Comparison of ENCODE assay signal across 1 cellular context in the genomic region with DNA sequence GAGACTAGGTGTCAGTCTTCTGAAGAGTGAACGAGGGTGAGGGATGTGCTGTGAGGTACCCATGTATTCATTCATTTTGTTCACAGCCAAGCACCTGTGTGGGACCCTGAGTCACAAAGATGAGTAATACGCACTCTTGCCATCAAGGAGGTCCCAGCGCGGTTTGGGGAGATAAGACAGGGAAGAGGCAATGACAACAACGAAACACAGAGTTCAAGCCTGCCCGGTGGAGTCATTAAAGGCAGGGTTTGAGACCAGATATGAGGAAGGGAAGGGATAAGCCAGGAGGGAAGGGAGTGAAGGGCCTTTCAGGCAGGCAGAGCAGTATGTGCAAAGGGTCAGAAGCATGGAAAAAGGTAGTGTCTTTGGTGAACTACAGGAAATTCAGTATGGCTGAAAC.
TF ChIP-seq lines count a peak whose summit lies in the region.

No MANE protein-coding gene starts in this region.

TF ChIP-seq in K562, 482 proteins besides CTCF, POLR2A, EP300 and RAD21 (continues in another document):
- peak; percentile 56; the same call in 1 of the 2 replicates for TF ChIP-seq NCOA1 (IDR thresholded peaks at IDR 0.05; ENCODE audit: low read depth)
- peak; percentile 97 for TF ChIP-seq FOSL1 (tag; conservative IDR thresholded peaks at IDR 0.05)
- peak; percentile 89 for TF ChIP-seq LCOR (CRISPR knock-in tag; IDR thresholded peaks at IDR 0.05)
- TF ChIP-seq ARID1B (IDR thresholded peaks at IDR 0.05), result peak; percentile 93
- peak; percentile 69 for TF ChIP-seq HDAC2 (IDR thresholded peaks at IDR 0.05)
- peak in 1 of 2 experiments; percentile 85; a peak in 2 of 4 replicates for TF ChIP-seq RCOR1 (IDR thresholded peaks at IDR 0.05; ENCODE audit: borderline replicate concordance in 1 of 2, low read depth in 2 of 2, low read length in 2 of 2)
- TF ChIP-seq KDM1A (IDR thresholded peaks at IDR 0.05), result peak; percentile 46 to 53; a peak in 1 of 4 replicates
- peak; percentile 36; the same call in 1 of the 2 replicates for TF ChIP-seq BHLHE40 (IDR thresholded peaks at IDR 0.05; ENCODE audit: low read length)
- 0 out of 2 replicates have a peak, but pooled peaks have one; percentile 4 for TF ChIP-seq KLF16 (IDR thresholded peaks at IDR 0.05)
- no peak for TF ChIP-seq RBFOX2 (IDR thresholded peaks at IDR 0.05; ENCODE audit: low read depth, low read length)
- peak; percentile 96 for TF ChIP-seq SMARCE1 (IDR thresholded peaks at IDR 0.05)
- TF ChIP-seq, protein P1, sequence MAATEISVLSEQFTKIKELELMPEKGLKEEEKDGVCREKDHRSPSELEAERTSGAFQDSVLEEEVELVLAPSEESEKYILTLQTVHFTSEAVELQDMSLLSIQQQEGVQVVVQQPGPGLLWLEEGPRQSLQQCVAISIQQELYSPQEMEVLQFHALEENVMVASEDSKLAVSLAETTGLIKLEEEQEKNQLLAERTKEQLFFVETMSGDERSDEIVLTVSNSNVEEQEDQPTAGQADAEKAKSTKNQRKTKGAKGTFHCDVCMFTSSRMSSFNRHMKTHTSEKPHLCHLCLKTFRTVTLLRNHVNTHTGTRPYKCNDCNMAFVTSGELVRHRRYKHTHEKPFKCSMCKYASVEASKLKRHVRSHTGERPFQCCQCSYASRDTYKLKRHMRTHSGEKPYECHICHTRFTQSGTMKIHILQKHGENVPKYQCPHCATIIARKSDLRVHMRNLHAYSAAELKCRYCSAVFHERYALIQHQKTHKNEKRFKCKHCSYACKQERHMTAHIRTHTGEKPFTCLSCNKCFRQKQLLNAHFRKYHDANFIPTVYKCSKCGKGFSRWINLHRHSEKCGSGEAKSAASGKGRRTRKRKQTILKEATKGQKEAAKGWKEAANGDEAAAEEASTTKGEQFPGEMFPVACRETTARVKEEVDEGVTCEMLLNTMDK (IDR thresholded peaks at IDR 0.05; ENCODE audit: borderline replicate concordance, insufficient read depth, low read depth, low read length, poor library complexity, severe bottlenecking), result no peak
- TF ChIP-seq TCF3 (CRISPR knock-in tag; IDR thresholded peaks at IDR 0.05), result peak; percentile 79
- TF ChIP-seq ETV5 (CRISPR knock-in tag; IDR thresholded peaks at IDR 0.05; ENCODE audit: low read depth), result 0 out of 2 replicates have a peak, but pooled peaks have one; percentile 35
- TF ChIP-seq HDAC8 (tag; IDR thresholded peaks at IDR 0.05), result no peak
- TF ChIP-seq, protein P2, sequence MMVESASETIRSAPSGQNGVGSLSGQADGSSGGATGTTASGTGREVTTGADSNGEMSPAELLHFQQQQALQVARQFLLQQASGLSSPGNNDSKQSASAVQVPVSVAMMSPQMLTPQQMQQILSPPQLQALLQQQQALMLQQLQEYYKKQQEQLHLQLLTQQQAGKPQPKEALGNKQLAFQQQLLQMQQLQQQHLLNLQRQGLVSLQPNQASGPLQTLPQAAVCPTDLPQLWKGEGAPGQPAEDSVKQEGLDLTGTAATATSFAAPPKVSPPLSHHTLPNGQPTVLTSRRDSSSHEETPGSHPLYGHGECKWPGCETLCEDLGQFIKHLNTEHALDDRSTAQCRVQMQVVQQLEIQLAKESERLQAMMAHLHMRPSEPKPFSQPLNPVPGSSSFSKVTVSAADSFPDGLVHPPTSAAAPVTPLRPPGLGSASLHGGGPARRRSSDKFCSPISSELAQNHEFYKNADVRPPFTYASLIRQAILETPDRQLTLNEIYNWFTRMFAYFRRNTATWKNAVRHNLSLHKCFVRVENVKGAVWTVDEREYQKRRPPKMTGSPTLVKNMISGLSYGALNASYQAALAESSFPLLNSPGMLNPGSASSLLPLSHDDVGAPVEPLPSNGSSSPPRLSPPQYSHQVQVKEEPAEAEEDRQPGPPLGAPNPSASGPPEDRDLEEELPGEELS (CRISPR knock-in tag; IDR thresholded peaks at IDR 0.05; ENCODE audit: borderline replicate concordance), result 0 out of 2 replicates have a peak, but pooled peaks have one; percentile 58
- peak; percentile 33 to 36; a peak in 2 of 4 replicates for TF ChIP-seq NRF1 (conservative IDR thresholded peaks at IDR 0.05 in 1 of 2, IDR thresholded peaks at IDR 0.05 in 1 of 2)
- peak; percentile 48; the same call in 1 of the 2 replicates for TF ChIP-seq LEF1 (IDR thresholded peaks at IDR 0.05)
- TF ChIP-seq STAT5B (CRISPR knock-in tag; IDR thresholded peaks at IDR 0.05), result no peak
- TF ChIP-seq, protein P3, sequence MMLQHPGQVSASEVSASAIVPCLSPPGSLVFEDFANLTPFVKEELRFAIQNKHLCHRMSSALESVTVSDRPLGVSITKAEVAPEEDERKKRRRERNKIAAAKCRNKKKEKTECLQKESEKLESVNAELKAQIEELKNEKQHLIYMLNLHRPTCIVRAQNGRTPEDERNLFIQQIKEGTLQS (IDR thresholded peaks at IDR 0.05), result peak; percentile 91
- TF ChIP-seq, protein P3 (CRISPR knock-in tag; conservative IDR thresholded peaks at IDR 0.05), result no peak
- no peak for TF ChIP-seq ZNF584 (CRISPR knock-in tag; IDR thresholded peaks at IDR 0.05; ENCODE audit: low read depth)
- TF ChIP-seq CBX1 (IDR thresholded peaks at IDR 0.05; ENCODE audit: low read depth), result no peak
- peak; percentile 23 for TF ChIP-seq NEUROD1 (IDR thresholded peaks at IDR 0.05; ENCODE audit: borderline replicate concordance, low read depth, low read length, partially characterized antibody)
- TF ChIP-seq ZNF316 (IDR thresholded peaks at IDR 0.05), result peak; percentile 9; the same call in 1 of the 2 replicates
- 0 out of 2 replicates have a peak, but pooled peaks have one; percentile 32 for TF ChIP-seq CC2D1A (IDR thresholded peaks at IDR 0.05)
- TF ChIP-seq NFE2 (IDR thresholded peaks at IDR 0.05; ENCODE audit: low read depth), result peak; percentile 40; the same call in 1 of the 2 replicates
- TF ChIP-seq GATAD2A (IDR thresholded peaks at IDR 0.05), result 0 out of 2 replicates have a peak, but pooled peaks have one; percentile 23
- TF ChIP-seq HMG20B (CRISPR knock-in tag; IDR thresholded peaks at IDR 0.05), result no peak
- TF ChIP-seq, protein P4, sequence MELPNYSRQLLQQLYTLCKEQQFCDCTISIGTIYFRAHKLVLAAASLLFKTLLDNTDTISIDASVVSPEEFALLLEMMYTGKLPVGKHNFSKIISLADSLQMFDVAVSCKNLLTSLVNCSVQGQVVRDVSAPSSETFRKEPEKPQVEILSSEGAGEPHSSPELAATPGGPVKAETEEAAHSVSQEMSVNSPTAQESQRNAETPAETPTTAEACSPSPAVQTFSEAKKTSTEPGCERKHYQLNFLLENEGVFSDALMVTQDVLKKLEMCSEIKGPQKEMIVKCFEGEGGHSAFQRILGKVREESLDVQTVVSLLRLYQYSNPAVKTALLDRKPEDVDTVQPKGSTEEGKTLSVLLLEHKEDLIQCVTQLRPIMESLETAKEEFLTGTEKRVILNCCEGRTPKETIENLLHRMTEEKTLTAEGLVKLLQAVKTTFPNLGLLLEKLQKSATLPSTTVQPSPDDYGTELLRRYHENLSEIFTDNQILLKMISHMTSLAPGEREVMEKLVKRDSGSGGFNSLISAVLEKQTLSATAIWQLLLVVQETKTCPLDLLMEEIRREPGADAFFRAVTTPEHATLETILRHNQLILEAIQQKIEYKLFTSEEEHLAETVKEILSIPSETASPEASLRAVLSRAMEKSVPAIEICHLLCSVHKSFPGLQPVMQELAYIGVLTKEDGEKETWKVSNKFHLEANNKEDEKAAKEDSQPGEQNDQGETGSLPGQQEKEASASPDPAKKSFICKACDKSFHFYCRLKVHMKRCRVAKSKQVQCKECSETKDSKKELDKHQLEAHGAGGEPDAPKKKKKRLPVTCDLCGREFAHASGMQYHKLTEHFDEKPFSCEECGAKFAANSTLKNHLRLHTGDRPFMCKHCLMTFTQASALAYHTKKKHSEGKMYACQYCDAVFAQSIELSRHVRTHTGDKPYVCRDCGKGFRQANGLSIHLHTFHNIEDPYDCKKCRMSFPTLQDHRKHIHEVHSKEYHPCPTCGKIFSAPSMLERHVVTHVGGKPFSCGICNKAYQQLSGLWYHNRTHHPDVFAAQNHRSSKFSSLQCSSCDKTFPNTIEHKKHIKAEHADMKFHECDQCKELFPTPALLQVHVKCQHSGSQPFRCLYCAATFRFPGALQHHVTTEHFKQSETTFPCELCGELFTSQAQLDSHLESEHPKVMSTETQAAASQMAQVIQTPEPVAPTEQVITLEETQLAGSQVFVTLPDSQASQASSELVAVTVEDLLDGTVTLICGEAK (IDR thresholded peaks at IDR 0.05), result no peak
- TF ChIP-seq, protein P4 (CRISPR knock-in tag; IDR thresholded peaks at IDR 0.05), result no peak
- peak; percentile 63 for TF ChIP-seq GATA2 (CRISPR knock-in tag; IDR thresholded peaks at IDR 0.05)
- no peak for TF ChIP-seq MYC (IDR thresholded peaks at IDR 0.05; ENCODE audit: low read depth, low read length)
- TF ChIP-seq MYC (CRISPR knock-in tag; IDR thresholded peaks at IDR 0.05; ENCODE audit: borderline replicate concordance, low read depth), result no peak
- TF ChIP-seq PHF21A (IDR thresholded peaks at IDR 0.05; ENCODE audit: borderline replicate concordance, low read depth), result no peak
- TF ChIP-seq HOXB6 (CRISPR knock-in tag; IDR thresholded peaks at IDR 0.05; ENCODE audit: borderline replicate concordance), result no peak
- TF ChIP-seq CTBP1 (IDR thresholded peaks at IDR 0.05; ENCODE audit: borderline replicate concordance), result peak; percentile 97
- 0 out of 2 replicates have a peak, but pooled peaks have one; percentile 52 for TF ChIP-seq FOXJ2 (tag; IDR thresholded peaks at IDR 0.05)
- TF ChIP-seq, protein P5, sequence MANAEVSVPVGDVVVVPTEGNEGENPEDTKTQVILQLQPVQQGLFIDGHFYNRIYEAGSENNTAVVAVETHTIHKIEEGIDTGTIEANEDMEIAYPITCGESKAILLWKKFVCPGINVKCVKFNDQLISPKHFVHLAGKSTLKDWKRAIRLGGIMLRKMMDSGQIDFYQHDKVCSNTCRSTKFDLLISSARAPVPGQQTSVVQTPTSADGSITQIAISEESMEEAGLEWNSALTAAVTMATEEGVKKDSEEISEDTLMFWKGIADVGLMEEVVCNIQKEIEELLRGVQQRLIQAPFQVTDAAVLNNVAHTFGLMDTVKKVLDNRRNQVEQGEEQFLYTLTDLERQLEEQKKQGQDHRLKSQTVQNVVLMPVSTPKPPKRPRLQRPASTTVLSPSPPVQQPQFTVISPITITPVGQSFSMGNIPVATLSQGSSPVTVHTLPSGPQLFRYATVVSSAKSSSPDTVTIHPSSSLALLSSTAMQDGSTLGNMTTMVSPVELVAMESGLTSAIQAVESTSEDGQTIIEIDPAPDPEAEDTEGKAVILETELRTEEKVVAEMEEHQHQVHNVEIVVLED (CRISPR knock-in tag; IDR thresholded peaks at IDR 0.05), result no peak
- TF ChIP-seq, protein P6, sequence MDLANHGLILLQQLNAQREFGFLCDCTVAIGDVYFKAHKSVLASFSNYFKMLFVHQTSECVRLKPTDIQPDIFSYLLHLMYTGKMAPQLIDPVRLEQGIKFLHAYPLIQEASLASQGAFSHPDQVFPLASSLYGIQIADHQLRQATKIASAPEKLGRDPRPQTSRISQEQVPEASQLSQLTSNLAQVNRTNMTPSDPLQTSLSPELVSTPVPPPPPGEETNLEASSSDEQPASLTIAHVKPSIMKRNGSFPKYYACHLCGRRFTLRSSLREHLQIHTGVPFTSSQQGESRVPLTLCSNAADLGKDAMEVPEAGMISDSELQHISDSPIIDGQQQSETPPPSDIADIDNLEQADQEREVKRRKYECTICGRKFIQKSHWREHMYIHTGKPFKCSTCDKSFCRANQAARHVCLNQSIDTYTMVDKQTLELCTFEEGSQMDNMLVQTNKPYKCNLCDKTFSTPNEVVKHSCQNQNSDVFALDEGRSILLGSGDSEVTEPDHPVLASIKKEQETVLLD (IDR thresholded peaks at IDR 0.05), result peak; percentile 39; the same call in 1 of the 2 replicates
- TF ChIP-seq MAZ (CRISPR knock-in tag; conservative IDR thresholded peaks at IDR 0.05 in 1 of 2, IDR thresholded peaks at IDR 0.05 in 1 of 2), result no peak
- TF ChIP-seq CREM (IDR thresholded peaks at IDR 0.05; ENCODE audit: low read depth), result peak; percentile 58
- TF ChIP-seq, protein P7, sequence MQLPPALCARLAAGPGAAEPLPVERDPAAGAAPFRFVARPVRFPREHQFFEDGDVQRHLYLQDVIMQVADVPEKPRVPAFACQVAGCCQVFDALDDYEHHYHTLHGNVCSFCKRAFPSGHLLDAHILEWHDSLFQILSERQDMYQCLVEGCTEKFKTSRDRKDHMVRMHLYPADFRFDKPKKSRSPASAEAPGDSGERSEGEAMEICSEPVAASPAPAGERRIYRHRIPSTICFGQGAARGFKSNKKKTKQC (CRISPR knock-in tag; IDR thresholded peaks at IDR 0.05), result no peak
- peak; percentile 92 for TF ChIP-seq DPF2 (IDR thresholded peaks at IDR 0.05)
- TF ChIP-seq TEAD4 (IDR thresholded peaks at IDR 0.05; ENCODE audit: low read length), result peak; percentile 69
- no peak for TF ChIP-seq TEAD4 (CRISPR knock-in tag; IDR thresholded peaks at IDR 0.05; ENCODE audit: borderline replicate concordance)
- peak; percentile 93 for TF ChIP-seq SMARCA4 (IDR thresholded peaks at IDR 0.05)
- TF ChIP-seq HDGF (IDR thresholded peaks at IDR 0.05), result peak; percentile 68; the same call in 1 of the 2 replicates
- TF ChIP-seq SPI1 (IDR thresholded peaks at IDR 0.05; ENCODE audit: borderline replicate concordance, low read depth, low read length), result peak; percentile 40; the same call in 1 of the 2 replicates
